In the genomic region with DNA sequence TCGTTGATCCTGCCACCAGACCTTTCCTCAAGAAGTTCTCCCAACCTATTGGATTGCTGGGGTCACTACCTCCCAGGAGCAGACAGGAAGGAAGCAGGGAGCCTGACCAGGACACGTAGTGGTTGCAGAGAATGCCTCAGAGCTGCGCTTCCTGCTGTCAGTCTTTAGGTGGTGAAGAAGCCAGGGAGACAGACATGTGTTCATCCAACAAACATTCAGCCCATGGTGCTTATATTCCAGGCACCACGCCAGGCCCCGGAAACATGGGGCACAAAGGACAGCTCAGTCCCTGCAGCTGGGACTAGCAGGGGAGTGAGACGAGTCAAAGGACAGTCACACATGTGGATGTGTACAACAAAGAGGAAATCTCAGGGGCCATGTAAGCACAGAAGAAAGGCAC, we compare ENCODE assay signal across 16 cellular contexts. TPM values are rescaled to one million over a fixed set of nuclear protein-coding genes. Genes with fewer than 3 reads are reported as not detected.
DNase-seq lines count a peak whose midpoint lies in the region; ATAC-seq and TF ChIP-seq lines count a peak whose summit lies in the region.
"Had no signal": no experiment of that assay in that cellular context is flagged by ENCODE, and none has a peak within 500 bp of the region (broad histone marks: within the 10 kb centered on the region; RNA-seq: fewer than 3 reads in every experiment).

No MANE protein-coding gene starts in this region.

- peaks cover 14% of the 10 kb centered on the region for H3K36me3 Mint-ChIP-seq in chondrocyte (ENCODE audit: low read depth)

- H3K36me3 ChIP-seq in BE2C (no peaks in the 10 kb centered on the region), mesenchymal stem cell (ENCODE audit: control insufficient read depth in 1 of 2, insufficient read depth in 2 of 2, low read depth in 1 of 2, low read length in 2 of 2) (no peaks in the 10 kb centered on the region)

- H3K4me3 ChIP-seq in BE2C (ENCODE audit: low read depth, low read length) = no peak overlapping the region
- no peak overlapping the region for H3K4me3 ChIP-seq in mesenchymal stem cell (ENCODE audit: insufficient read depth in 1 of 2, low read depth in 1 of 2, low read length in 2 of 2)
- H3K4me3 ChIP-seq: GM12878 had no signal

- H3K4me3 Mint-ChIP-seq in chondrocyte (ENCODE audit: unreplicated experiment) = no peak overlapping the region
- H3K4me3 Mint-ChIP-seq: activated T-cell treated with anti-CD3 and anti-CD28 coated beads, Interleukin-2, amount 50 U/mL, for 4 hours; stimulated activated naive CD8-positive, alpha-beta T cell treated with anti-CD3 and anti-CD28 coated beads, Interleukin-15, amount 100 ng/mL, for 72 hours had no signal

- peak overlapping the region; percentile 31 for H4K8ac ChIP-seq in mesenchymal stem cell (ENCODE audit: low read length)

- H2BK12ac ChIP-seq in mesenchymal stem cell (ENCODE audit: low read length in 2 of 2) = peak overlapping the region; percentile 37 to 38

- TF ChIP-seq CTCF in BE2C (IDR thresholded peaks at IDR 0.05; ENCODE audit: low read depth, low read length) = no peak
- TF ChIP-seq CTCF in chondrocyte (IDR thresholded peaks at IDR 0.05) = no peak

- no peaks in the 10 kb centered on the region for H3K79me1 ChIP-seq in mesenchymal stem cell (replicated peaks; ENCODE audit: low read length, poor library complexity, severe bottlenecking)

- no peak overlapping the region for H2BK120ac ChIP-seq in mesenchymal stem cell (ENCODE audit: low read depth, low read length)

- no peak overlapping the region for H3K14ac ChIP-seq in mesenchymal stem cell (ENCODE audit: low read length in 2 of 2)

- H3K4ac ChIP-seq in mesenchymal stem cell (ENCODE audit: low read depth in 1 of 2, low read length in 2 of 2) = no peak overlapping the region

- no peak overlapping the region for H3K9ac ChIP-seq in mesenchymal stem cell (ENCODE audit: low read length)
- H3K9ac ChIP-seq: parathyroid adenoma had no signal

- H3K23ac ChIP-seq in mesenchymal stem cell (ENCODE audit: low read length in 2 of 2) = no peak overlapping the region

- peak overlapping the region; percentile 46 for H2AK5ac ChIP-seq in mesenchymal stem cell (ENCODE audit: low read length, severe bottlenecking)

- no peak overlapping the region for H3K4me2 ChIP-seq in mesenchymal stem cell (ENCODE audit: low read length, poor library complexity, severe bottlenecking)

- H2BK15ac ChIP-seq in mesenchymal stem cell (ENCODE audit: low read depth, poor library complexity, severe bottlenecking) = no peak overlapping the region

- H3K9me3 ChIP-seq in BE2C = no peaks in the 10 kb centered on the region
- no peaks in the 10 kb centered on the region for H3K9me3 ChIP-seq in mesenchymal stem cell (ENCODE audit: control insufficient read depth, low read length)

- H4K91ac ChIP-seq in mesenchymal stem cell (ENCODE audit: low read length) = peak overlapping the region; percentile 73

- H2BK5ac ChIP-seq in mesenchymal stem cell (ENCODE audit: low read depth, low read length, poor library complexity, severe bottlenecking) = no peak overlapping the region

- H3K4me1 ChIP-seq in BE2C = peaks cover 6% of the 10 kb centered on the region; the same call in 1 of the 2 replicates
- H3K4me1 ChIP-seq in mesenchymal stem cell (ENCODE audit: control insufficient read depth, insufficient read depth, low read depth, low read length) = peaks cover 25% of the 10 kb centered on the region
- H3K4me1 ChIP-seq: parathyroid adenoma had no signal

- no peaks in the 10 kb centered on the region for H3K27me3 Mint-ChIP-seq in chondrocyte (ENCODE audit: low read depth)

- peak overlapping the region; percentile 44 for H3K27ac ChIP-seq in mesenchymal stem cell (ENCODE audit: low read length, poor library complexity, severe bottlenecking)
- H3K27ac ChIP-seq: parathyroid adenoma had no signal

- peak overlapping the region in 1 of 2 experiments; percentile 18 for H3K18ac ChIP-seq in mesenchymal stem cell (ENCODE audit: low read depth in 1 of 2, low read length in 2 of 2)

- WGBS in mesenchymal stem cell = 40% methylated on average over 6 of the region's 6 CpGs

- H3K9me3 Mint-ChIP-seq in chondrocyte (ENCODE audit: low read depth) = no peaks in the 10 kb centered on the region
- H3K9me3 Mint-ChIP-seq: activated T-cell treated with anti-CD3 and anti-CD28 coated beads, Interleukin-2, amount 50 U/mL, for 4 hours; stimulated activated naive CD8-positive, alpha-beta T cell treated with anti-CD3 and anti-CD28 coated beads, Interleukin-15, amount 100 ng/mL, for 72 hours had no signal

- DNase-seq in BE2C = peak; percentile 40
- peak; percentile 54 for DNase-seq in HS-27A (ENCODE audit: low read depth)
- peak; percentile 75 for DNase-seq in chondrocyte (ENCODE audit: low spot score)
- peak; percentile 45 for DNase-seq in mesenchymal stem cell
- no peak for DNase-seq in cortex of kidney (lab: John Stamatoyannopoulos, UW)
- DNase-seq in activated CD4-positive, alpha-beta T cell treated with anti-CD3 and anti-CD28 coated beads, Interleukin-2, amount 50 U/mL, for 4 hours = no peak
- no peak for DNase-seq in middle frontal gyrus (ENCODE audit: extremely low spot score, low spot score)
- DNase-seq: activated T-cell treated with anti-CD3 and anti-CD28 coated beads, Interleukin-2, amount 50 U/mL, for 4 hours; H7; left cardiac atrium; NCI-H2227 treated with DMSO at 0.1 percent for 48 hours; stimulated activated CD4-positive, alpha-beta T cell treated with anti-CD3 and anti-CD28 coated beads, Interleukin-4, amount 100 ng/mL, for 1 hour; stimulated activated naive CD8-positive, alpha-beta T cell treated with anti-CD3 and anti-CD28 coated beads, Interleukin-15, amount 100 ng/mL, for 72 hours had no signal

- no peak for ATAC-seq in GM21528 (IDR thresholded peaks at IDR 0.05; ENCODE audit: low FRiP score, unreplicated experiment)
- ATAC-seq: activated T-cell treated with anti-CD3 and anti-CD28 coated beads, Interleukin-2, amount 50 U/mL, for 4 hours; GM12878; stimulated activated naive CD8-positive, alpha-beta T cell treated with anti-CD3 and anti-CD28 coated beads, Interleukin-15, amount 100 ng/mL, for 72 hours had no signal

- H3K27me3 ChIP-seq in BE2C (no peaks in the 10 kb centered on the region), mesenchymal stem cell (ENCODE audit: control insufficient read depth in 1 of 2, insufficient read depth in 1 of 2, low read length in 2 of 2) (peaks cover 0 to 9% of the 10 kb centered on the region in 2 experiments)

- H3K4me1 Mint-ChIP-seq in chondrocyte (ENCODE audit: low read depth) = peaks cover 70% of the 10 kb centered on the region
- H3K4me1 Mint-ChIP-seq: stimulated activated naive CD8-positive, alpha-beta T cell treated with anti-CD3 and anti-CD28 coated beads, Interleukin-15, amount 100 ng/mL, for 72 hours had no signal

- peak overlapping the region; percentile 87 for H3K27ac Mint-ChIP-seq in chondrocyte (ENCODE audit: unreplicated experiment)
- H3K27ac Mint-ChIP-seq: stimulated activated naive CD8-positive, alpha-beta T cell treated with anti-CD3 and anti-CD28 coated beads, Interleukin-15, amount 100 ng/mL, for 72 hours had no signal

- no peak overlapping the region for H2AFZ ChIP-seq in mesenchymal stem cell (ENCODE audit: low read depth, low read length)
- H2AFZ ChIP-seq: parathyroid adenoma had no signal

RNA-seq across cellular contexts. Expression of a gene that starts 26.0 kb away (rescaled TPM):
- polyA plus RNA-seq in BE2C (2012; ENCODE audit: insufficient read depth, insufficient read length, low read depth) = 23.7 TPM
- total RNA-seq in chondrocyte = 79.4 to 123 TPM (median 82.5 TPM) in 3 replicates
- polyA plus RNA-seq in mesenchymal stem cell (2013, experiment 1 of 2) = 6.0 TPM
- 6.3 TPM for polyA plus RNA-seq in mesenchymal stem cell (2013, experiment 2 of 2)

Comparison
In these comparisons a context has a peak if more than half of its experiments do, and no peak if none do; other contexts are left out.
1. DNase-seq: peak in BE2C (single experiment), HS-27A (single experiment), chondrocyte (single experiment) and mesenchymal stem cell (single experiment); none in cortex of kidney (single experiment), activated CD4-positive, alpha-beta T cell treated with anti-CD3 and anti-CD28 coated beads, Interleukin-2, amount 50 U/mL, for 4 hours (0 of 2) and middle frontal gyrus (single experiment).